Comparison of ENCODE assay signal across 10 cellular contexts in genomic region chr10:7184660-7185366, GRCh38.
DNase-seq lines count a peak whose midpoint lies in the region; ATAC-seq lines count a peak whose summit lies in the region.
"Had no signal": no experiment of that assay in that cellular context is flagged by ENCODE, and none has a peak within 500 bp of the region (broad histone marks: within the 10 kb centered on the region; RNA-seq: fewer than 3 reads in every experiment).

No MANE protein-coding gene starts in this region.

- H3K9me3 Mint-ChIP-seq in T-helper 2 cell treated with Interferon-gamma antibody and Interleukin-4, amounts not matched to agents 5 μg/mL and 100 μg/mL, for 36 hours, result peaks cover 21% of the 10 kb centered on the region
- H3K9me3 Mint-ChIP-seq in activated T-helper 1 cell treated with anti-CD3 and anti-CD28 coated beads, Interleukin-12 subunit alpha, Interleukin-12 subunit beta, Interleukin-2, Interleukin-4 antibody, amounts not matched to agents 30 ng/mL and 10 ng/mL and 1 ng/mL, durations not matched to agents 14 hours and 24 hours and 36 hours, result peaks cover 28% of the 10 kb centered on the region

- H3K9ac ChIP-seq in trophoblast cell (ENCODE audit: low read length), result no peak overlapping the region

- no peak overlapping the region for H4K8ac ChIP-seq in trophoblast cell (ENCODE audit: low read depth, low read length)

- no peak overlapping the region for H4K12ac ChIP-seq in trophoblast cell (ENCODE audit: low read depth, low read length)

- peak; percentile 80 for ATAC-seq in HG03095 (IDR thresholded peaks at IDR 0.05; ENCODE audit: unreplicated experiment)
- ATAC-seq: K562 had no signal

- H3K18ac ChIP-seq in trophoblast cell (ENCODE audit: low read length), result no peak overlapping the region

- H2BK12ac ChIP-seq in trophoblast cell (ENCODE audit: low read length), result no peak overlapping the region

- H3K4ac ChIP-seq in trophoblast cell (ENCODE audit: low read depth, low read length), result no peak overlapping the region

- no peaks in the 10 kb centered on the region for H3K79me1 ChIP-seq in trophoblast cell (ENCODE audit: low read length)

- no peak overlapping the region for H2AK5ac ChIP-seq in trophoblast cell (ENCODE audit: low read length)

- H3K14ac ChIP-seq in trophoblast cell (ENCODE audit: low read length), result no peak overlapping the region

- H3K4me1 Mint-ChIP-seq in T-helper 2 cell treated with Interferon-gamma antibody and Interleukin-4, amounts not matched to agents 5 μg/mL and 100 μg/mL, for 36 hours (ENCODE audit: low read depth), result peaks cover 33% of the 10 kb centered on the region
- peaks cover 59% of the 10 kb centered on the region for H3K4me1 Mint-ChIP-seq in activated T-helper 1 cell treated with anti-CD3 and anti-CD28 coated beads, Interleukin-12 subunit alpha, Interleukin-12 subunit beta, Interleukin-2, Interleukin-4 antibody, amounts not matched to agents 30 ng/mL and 10 ng/mL and 1 ng/mL, durations not matched to agents 14 hours and 24 hours and 36 hours (ENCODE audit: low read depth)

- no peak overlapping the region for H3K27ac ChIP-seq in trophoblast cell (ENCODE audit: low read depth, low read length)

- intact Hi-C loops in activated T-helper 1 cell treated with anti-CD3 and anti-CD28 coated beads, Interleukin-12 subunit alpha, Interleukin-12 subunit beta, Interleukin-2, Interleukin-4 antibody, amounts not matched to agents 30 ng/mL and 10 ng/mL and 1 ng/mL, durations not matched to agents 14 hours and 24 hours and 36 hours (cut with micrococcal nuclease), result loop anchor here (1.0 kb wide), 3 partner anchors 8 to 75 kb away; no protein-coding TSS in a partner anchor

- H3K4me2 ChIP-seq in trophoblast cell (ENCODE audit: low read length), result no peak overlapping the region

- H3K36me3 Mint-ChIP-seq in T-helper 2 cell treated with Interferon-gamma antibody and Interleukin-4, amounts not matched to agents 5 μg/mL and 100 μg/mL, for 36 hours (ENCODE audit: low read depth), result peaks cover 62% of the 10 kb centered on the region
- H3K36me3 Mint-ChIP-seq in activated T-helper 1 cell treated with anti-CD3 and anti-CD28 coated beads, Interleukin-12 subunit alpha, Interleukin-12 subunit beta, Interleukin-2, Interleukin-4 antibody, amounts not matched to agents 30 ng/mL and 10 ng/mL and 1 ng/mL, durations not matched to agents 14 hours and 24 hours and 36 hours (ENCODE audit: low read depth), result peaks cover 71% of the 10 kb centered on the region

- H3K23ac ChIP-seq in trophoblast cell (ENCODE audit: low read length), result no peak overlapping the region

- no peak overlapping the region for H2BK120ac ChIP-seq in trophoblast cell (ENCODE audit: insufficient read depth, low read length, poor library complexity)

- peaks cover 2% of the 10 kb centered on the region for H3K9me3 ChIP-seq in trophoblast cell (ENCODE audit: insufficient read depth, low read depth, low read length)

- no peaks in the 10 kb centered on the region for H3K4me1 ChIP-seq in trophoblast cell (ENCODE audit: control insufficient read depth in 1 of 2, insufficient read depth in 2 of 2, low read length in 2 of 2)

- no peaks in the 10 kb centered on the region for H3K27me3 ChIP-seq in trophoblast cell (ENCODE audit: insufficient read depth, low read length)

- H3K4me3 ChIP-seq in trophoblast cell (ENCODE audit: low read depth, low read length), result no peak overlapping the region
- H3K4me3 ChIP-seq: K562 had no signal

- no peak overlapping the region for H4K91ac ChIP-seq in trophoblast cell (ENCODE audit: low read depth, low read length)

- H3K27ac Mint-ChIP-seq in T-helper 2 cell treated with Interferon-gamma antibody and Interleukin-4, amounts not matched to agents 5 μg/mL and 100 μg/mL, for 36 hours, result peak overlapping the region; percentile 63
- H3K27ac Mint-ChIP-seq in activated T-helper 1 cell treated with anti-CD3 and anti-CD28 coated beads, Interleukin-12 subunit alpha, Interleukin-12 subunit beta, Interleukin-2, Interleukin-4 antibody, amounts not matched to agents 30 ng/mL and 10 ng/mL and 1 ng/mL, durations not matched to agents 14 hours and 24 hours and 36 hours, result peak overlapping the region; percentile 61

- no peak for DNase-seq in T-helper 2 cell treated with Interferon-gamma antibody and Interleukin-4, amounts not matched to agents 5 μg/mL and 100 μg/mL, for 36 hours (ENCODE audit: low spot score)
- no peak for DNase-seq in T-helper 2 cell
- DNase-seq in activated T-helper 1 cell treated with anti-CD3 and anti-CD28 coated beads, Interleukin-12 subunit alpha, Interleukin-12 subunit beta, Interleukin-2, Interleukin-4 antibody, amounts not matched to agents 30 ng/mL and 10 ng/mL and 1 ng/mL, durations not matched to agents 14 hours and 24 hours and 36 hours (ENCODE audit: low spot score), result no peak
- peak; percentile 8 to 30 for DNase-seq in trophoblast cell
- DNase-seq in NCI-H82 treated with DMSO at 0.1 percent for 48 hours (lab: John Stamatoyannopoulos, UW; ENCODE audit: unreplicated experiment), result no peak
- DNase-seq in nucleus accumbens (lab: John Stamatoyannopoulos, UW), result no peak
- DNase-seq in activated CD4-positive, CD25-positive, alpha-beta regulatory T cell treated with anti-CD3 and anti-CD28 coated beads, Interleukin-2, amount 50 U/mL, for 72 hours, result no peak
- DNase-seq: 8988T had no signal

- no peak overlapping the region for H2AFZ ChIP-seq in trophoblast cell (ENCODE audit: insufficient read depth, low read length, poor library complexity)

- H3K79me2 ChIP-seq in trophoblast cell (ENCODE audit: control insufficient read depth, insufficient read depth, low read length, poor library complexity), result no peaks in the 10 kb centered on the region

- WGBS in trophoblast cell (ENCODE audit: extremely low coverage, insufficient coverage, insufficient read length), result no CpG with 5 or more reads among the region's 14 CpGs

- H3K36me3 ChIP-seq in trophoblast cell (ENCODE audit: control insufficient read depth in 1 of 2, insufficient read depth in 2 of 2, low read length in 2 of 2), result no peaks in the 10 kb centered on the region

- H2BK5ac ChIP-seq in trophoblast cell (ENCODE audit: low read depth, low read length, poor library complexity), result no peak overlapping the region

- H3K27me3 Mint-ChIP-seq in T-helper 2 cell treated with Interferon-gamma antibody and Interleukin-4, amounts not matched to agents 5 μg/mL and 100 μg/mL, for 36 hours (ENCODE audit: low read depth), result no peaks in the 10 kb centered on the region
- H3K27me3 Mint-ChIP-seq in activated T-helper 1 cell treated with anti-CD3 and anti-CD28 coated beads, Interleukin-12 subunit alpha, Interleukin-12 subunit beta, Interleukin-2, Interleukin-4 antibody, amounts not matched to agents 30 ng/mL and 10 ng/mL and 1 ng/mL, durations not matched to agents 14 hours and 24 hours and 36 hours (ENCODE audit: insufficient read depth), result no peaks in the 10 kb centered on the region

- H3K4me3 Mint-ChIP-seq in T-helper 2 cell treated with Interferon-gamma antibody and Interleukin-4, amounts not matched to agents 5 μg/mL and 100 μg/mL, for 36 hours, result peak overlapping the region; percentile 65
- peak overlapping the region; percentile 34 for H3K4me3 Mint-ChIP-seq in activated T-helper 1 cell treated with anti-CD3 and anti-CD28 coated beads, Interleukin-12 subunit alpha, Interleukin-12 subunit beta, Interleukin-2, Interleukin-4 antibody, amounts not matched to agents 30 ng/mL and 10 ng/mL and 1 ng/mL, durations not matched to agents 14 hours and 24 hours and 36 hours

Comparison
In these comparisons a context has a peak if more than half of its experiments do, and no peak if none do; other contexts are left out.
1. DNase-seq: peak in trophoblast cell (2 of 2); none in T-helper 2 cell treated with Interferon-gamma antibody and Interleukin-4, amounts not matched to agents 5 μg/mL and 100 μg/mL, for 36 hours (single experiment), T-helper 2 cell (0 of 5), activated T-helper 1 cell treated with anti-CD3 and anti-CD28 coated beads, Interleukin-12 subunit alpha, Interleukin-12 subunit beta, Interleukin-2, Interleukin-4 antibody, amounts not matched to agents 30 ng/mL and 10 ng/mL and 1 ng/mL, durations not matched to agents 14 hours and 24 hours and 36 hours (single experiment), NCI-H82 treated with DMSO at 0.1 percent for 48 hours (single experiment), nucleus accumbens (0 of 56) and activated CD4-positive, CD25-positive, alpha-beta regulatory T cell treated with anti-CD3 and anti-CD28 coated beads, Interleukin-2, amount 50 U/mL, for 72 hours (single experiment).